In genomic region chrX:7117587-7117986, GRCh38 we compare ENCODE assay signal across 1 cellular context.
TF ChIP-seq lines count a peak whose summit lies in the region.

No MANE protein-coding gene starts in this region.

TF ChIP-seq in WTC11, 78 proteins besides CTCF, POLR2A, EP300 and RAD21 (continued from another document):
- TF ChIP-seq NR2C2 (CRISPR knock-in tag; IDR thresholded peaks at IDR 0.05): no peak
- TF ChIP-seq GTF2I (CRISPR knock-in tag; conservative IDR thresholded peaks at IDR 0.05): no peak
- no peak for TF ChIP-seq ELF4 (CRISPR knock-in tag; IDR thresholded peaks at IDR 0.05; ENCODE audit: low read depth)
- TF ChIP-seq ZBTB21 (CRISPR knock-in tag; IDR thresholded peaks at IDR 0.05; ENCODE audit: borderline replicate concordance): no peak
- TF ChIP-seq TEAD1 (CRISPR knock-in tag; IDR thresholded peaks at IDR 0.05): no peak
- no peak for TF ChIP-seq GRHL2 (CRISPR knock-in tag; IDR thresholded peaks at IDR 0.05; ENCODE audit: insufficient replicate concordance, severe bottlenecking)
- TF ChIP-seq ETV6 (CRISPR knock-in tag; IDR thresholded peaks at IDR 0.05): no peak
- no peak for TF ChIP-seq ZNF425 (CRISPR knock-in tag; conservative IDR thresholded peaks at IDR 0.05)
